Comparison of ENCODE assay signal across 16 cellular contexts in genomic region chr18:32801236-32801635, GRCh38. TPM values are rescaled to one million over a fixed set of nuclear protein-coding genes. Genes with fewer than 3 reads are reported as not detected.
"Had no signal": no experiment of that assay in that cellular context is flagged by ENCODE, and none has a peak within 500 bp of the region (broad histone marks: within the 10 kb centered on the region; RNA-seq: fewer than 3 reads in every experiment).

No MANE protein-coding gene starts in this region.

- H3K4me1 ChIP-seq: psoas muscle, sigmoid colon had no signal

- DNase-seq: activated CD4-positive, alpha-beta T cell treated with anti-CD3 and anti-CD28 coated beads for 1 hour; activated CD4-positive, alpha-beta T cell treated with anti-CD3 and anti-CD28 coated beads, Interleukin-2, amount 50 U/mL, for 48 hours; activated naive CD4-positive, alpha-beta T cell treated with anti-CD3 and anti-CD28 coated beads, Interleukin-2, amount 50 U/mL, for 16 hours; foreskin melanocyte; head of caudate nucleus; mammary epithelial cell; mucosa of descending colon; natural killer cell; psoas muscle; sigmoid colon; stimulated activated CD4-positive, alpha-beta T cell treated with anti-CD3 and anti-CD28 coated beads, Interleukin-2, amount 100 ng/mL, for 24 hours had no signal

- H3K4me1 Mint-ChIP-seq: activated T-helper 17 cell treated with anti-CD3 and anti-CD28 coated beads, Interleukin-2, amount 50 U/mL, for 72 hours; natural killer cell had no signal

- H3K27ac ChIP-seq: epithelial cell of prostate, psoas muscle, sigmoid colon had no signal

- H3K4me3 Mint-ChIP-seq: activated T-helper 17 cell treated with anti-CD3 and anti-CD28 coated beads, Interleukin-2, amount 50 U/mL, for 72 hours; natural killer cell had no signal

- ATAC-seq: activated T-helper 17 cell treated with anti-CD3 and anti-CD28 coated beads, Interleukin-2, amount 50 U/mL, for 72 hours; left lobe of liver; mucosa of descending colon; natural killer cell; psoas muscle had no signal

- H3K27ac Mint-ChIP-seq: activated T-helper 17 cell treated with anti-CD3 and anti-CD28 coated beads, Interleukin-2, amount 50 U/mL, for 72 hours; natural killer cell had no signal

- H3K36me3 Mint-ChIP-seq: natural killer cell had no signal

- H3K27me3 ChIP-seq: sigmoid colon had no signal

- H3K36me3 ChIP-seq: sigmoid colon had no signal

- H3K4me3 ChIP-seq: mucosa of descending colon, psoas muscle, sigmoid colon had no signal

RNA-seq across cellular contexts. Expression of gene KLHL14, which starts 28.4 kb away (rescaled TPM):
- total RNA-seq: activated T-helper 17 cell treated with anti-CD3 and anti-CD28 coated beads, Interleukin-2, amount 50 U/mL, for 72 hours; fibroblast of lung; left lobe of liver; mammary epithelial cell; psoas muscle; T-helper 1 cell treated with Interleukin-12 subunit alpha and Interleukin-12 subunit beta and Interleukin-4 antibody, amounts not matched to agents 30 ng/mL and 1 ng/mL, for 36 hours had no signal
- polyA plus RNA-seq: fibroblast of lung, mammary epithelial cell had no signal
